9 cellular contexts compared by ENCODE assay signal in genomic region chr7:32891046-32891799, GRCh38. TPM values are rescaled to one million over a fixed set of nuclear protein-coding genes. Genes with fewer than 3 reads are reported as not detected.
DNase-seq lines count a peak whose midpoint lies in the region; ATAC-seq, FAIRE-seq and TF ChIP-seq lines count a peak whose summit lies in the region.
"Had no signal": no experiment of that assay in that cellular context is flagged by ENCODE, and none has a peak within 500 bp of the region (broad histone marks: within the 10 kb centered on the region; RNA-seq: fewer than 3 reads in every experiment).

TSS of gene KBTBD2 (minus strand) at chr7:32891760. CDS start at chr7:32879604, 12,156 bp downstream.

- H2BK12ac ChIP-seq in H1 (ENCODE audit: low read depth, low read length): peak within 1 kb of the TSS; percentile 80; the same call in 1 of the 2 replicates

- H3K9me3 ChIP-seq in BLaER1 treated with 17β-estradiol and CSF1 and Interleukin-3, amounts not matched to agents 10 nM and 100 nM (replicated peaks in 1 of 11): no peaks in the 10 kb centered on the region
- H3K9me3 ChIP-seq in H1 (ENCODE audit: insufficient read depth in 2 of 2, low read depth in 1 of 2, low read length in 1 of 2): no peaks in the 10 kb centered on the region

- H3K14ac ChIP-seq in H1 (ENCODE audit: insufficient read length): no peak within 1 kb of the TSS

- peaks cover 42 to 61% (median 50%) of the 10 kb centered on the region in 10 experiments for H3K4me1 ChIP-seq in BLaER1 treated with 17β-estradiol and CSF1 and Interleukin-3, amounts not matched to agents 10 nM and 100 nM
- H3K4me1 ChIP-seq in H1 (replicated peaks in 1 of 4; ENCODE audit: control insufficient read depth in 3 of 4, insufficient read depth in 4 of 4, low read length in 3 of 4): peaks cover 3 to 13% (median 6%) of the 10 kb centered on the region in 4 experiments; a peak in 6 of 7 replicates
- H3K4me1 ChIP-seq in mesendoderm (ENCODE audit: control insufficient read depth, low read depth, low read length): peaks cover 4% of the 10 kb centered on the region

- peaks cover 0 to 8% (median 0%) of the 10 kb centered on the region in 11 experiments; a peak in 3 of 22 replicates for H3K36me3 ChIP-seq in BLaER1 treated with 17β-estradiol and CSF1 and Interleukin-3, amounts not matched to agents 10 nM and 100 nM
- H3K36me3 ChIP-seq in H1 (ENCODE audit: control insufficient read depth in 2 of 4, insufficient read depth in 4 of 4, low read length in 3 of 4) (no peaks in the 10 kb centered on the region), mesendoderm (ENCODE audit: control insufficient read depth, insufficient read depth, low read length) (no peaks in the 10 kb centered on the region)

- TF ChIP-seq EP300 in H1 (IDR thresholded peaks at IDR 0.05; ENCODE audit: borderline replicate concordance in 1 of 2, low read depth in 2 of 2, low read length in 2 of 2): peak in 1 of 2 experiments; percentile 5; a peak in 1 of 3 replicates

- 1% methylated on average over 27 of the region's 104 CpGs; no CpG with 5 or more reads in 1 of the 2 experiments for WGBS in H1 (ENCODE audit: extremely low coverage in 1 of 2, insufficient coverage in 1 of 2, insufficient read length in 1 of 2, insufficient replicate concordance in 2 of 2, low coverage in 1 of 2, low lambda C conversion rate in 2 of 2, missing lambda C conversion rate in 1 of 2), 2 experiments
- WGBS in mesendoderm (ENCODE audit: extremely low coverage, insufficient coverage, low lambda C conversion rate): no CpG with 5 or more reads among the region's 104 CpGs

- peak within 1 kb of the TSS; percentile 90 for H3K56ac ChIP-seq in H1 (replicated peaks; ENCODE audit: insufficient read length, low read depth, low read length)
- peak within 1 kb of the TSS; percentile 98 for H3K56ac ChIP-seq in mesendoderm (ENCODE audit: low read length)

- H2BK120ac ChIP-seq in H1 (replicated peaks; ENCODE audit: low read depth, low read length): peak within 1 kb of the TSS; percentile 21
- H2BK120ac ChIP-seq in mesendoderm (ENCODE audit: low read depth, low read length): peak within 1 kb of the TSS; percentile 79

- H3K4me3 ChIP-seq in BLaER1 treated with 17β-estradiol and CSF1 and Interleukin-3, amounts not matched to agents 10 nM and 100 nM: peak within 1 kb of the TSS; percentile 74 to 96 (median 92)
- H3K4me3 ChIP-seq in H1 (ENCODE audit: extremely low read depth in 1 of 4, insufficient read depth in 2 of 4, low read depth in 3 of 4, low read length in 4 of 4) (peak within 1 kb of the TSS; percentile 81 to 99 (median 89)), mesendoderm (ENCODE audit: low read length) (peak within 1 kb of the TSS; percentile 99)

- H3K27ac ChIP-seq in BLaER1 treated with 17β-estradiol and CSF1 and Interleukin-3, amounts not matched to agents 10 nM and 100 nM: peak within 1 kb of the TSS; percentile 94 to 100 (median 98)
- H3K27ac ChIP-seq in H1 (ENCODE audit: low read depth, low read length) (peak within 1 kb of the TSS; percentile 93), mesendoderm (ENCODE audit: low read depth, low read length) (peak within 1 kb of the TSS; percentile 100)

- H2AK5ac ChIP-seq in H1 (ENCODE audit: low read depth, low read length) (no peak within 1 kb of the TSS; the same call in 1 of the 2 replicates), mesendoderm (ENCODE audit: low read length) (peak within 1 kb of the TSS; percentile 78)

- peak within 1 kb of the TSS; percentile 97 to 100 (median 99) for H3K9ac ChIP-seq in BLaER1 treated with 17β-estradiol and CSF1 and Interleukin-3, amounts not matched to agents 10 nM and 100 nM
- H3K9ac ChIP-seq in H1 (replicated peaks in 1 of 4; ENCODE audit: extremely low read depth in 1 of 4, low read depth in 3 of 4, low read length in 3 of 4): peak within 1 kb of the TSS; percentile 82 to 97 (median 90)
- peak within 1 kb of the TSS; percentile 99 for H3K9ac ChIP-seq in mesendoderm (ENCODE audit: low read length)

- H4K5ac ChIP-seq in H1 (ENCODE audit: insufficient read length, low read depth, low read length) (peak within 1 kb of the TSS; percentile 90), mesendoderm (ENCODE audit: low read length) (peak within 1 kb of the TSS; percentile 97)

- H3K23ac ChIP-seq in H1 (ENCODE audit: insufficient read length) (no peak within 1 kb of the TSS), mesendoderm (ENCODE audit: low read length) (no peak within 1 kb of the TSS)

- peak within 1 kb of the TSS; percentile 32; the same call in 1 of the 2 replicates for H2BK20ac ChIP-seq in H1 (ENCODE audit: low read length)

- peak; percentile 47 for ATAC-seq in HG03378 (IDR thresholded peaks at IDR 0.05; ENCODE audit: unreplicated experiment)

- H3K18ac ChIP-seq in H1 (ENCODE audit: extremely low read depth, low read length) (peak within 1 kb of the TSS; percentile 95), mesendoderm (ENCODE audit: low read length) (peak within 1 kb of the TSS; percentile 97)

- H3K4me2 ChIP-seq in BLaER1 treated with 17β-estradiol and CSF1 and Interleukin-3, amounts not matched to agents 10 nM and 100 nM: peak within 1 kb of the TSS; percentile 86 to 98 (median 95)
- H3K4me2 ChIP-seq in H1 (ENCODE audit: insufficient read depth in 1 of 2, low read depth in 2 of 2, low read length in 2 of 2): peak within 1 kb of the TSS; percentile 81 to 93
- H3K4me2 ChIP-seq in mesendoderm (ENCODE audit: low read length): peak within 1 kb of the TSS; percentile 83

- H3K79me2 ChIP-seq in H1 (ENCODE audit: control insufficient read depth in 1 of 2, insufficient read depth in 2 of 2, low read length in 2 of 2): peaks cover 12 to 46% of the 10 kb centered on the region in 2 experiments; a peak in 3 of 4 replicates
- H3K79me2 ChIP-seq in mesendoderm (ENCODE audit: control insufficient read depth, insufficient read depth, low read length): peaks cover 44% of the 10 kb centered on the region

- peaks cover 40 to 47% (median 42%) of the 10 kb centered on the region in 11 experiments for H4K20me1 ChIP-seq in BLaER1 treated with 17β-estradiol and CSF1 and Interleukin-3, amounts not matched to agents 10 nM and 100 nM
- H4K20me1 ChIP-seq in H1 (replicated peaks in 1 of 2; ENCODE audit: control insufficient read depth in 1 of 2, insufficient read depth in 2 of 2, low read length in 2 of 2): peaks cover 4% of the 10 kb centered on the region in 2 experiments

- FAIRE-seq in H1 (lab: Jason Lieb, UNC): no peak
- FAIRE-seq: islet of Langerhans had no signal

- H4K91ac ChIP-seq in H1 (replicated peaks; ENCODE audit: insufficient read length, low read length): peak within 1 kb of the TSS; percentile 90

- no peak for TF ChIP-seq CTCF in H1 (IDR thresholded peaks at IDR 0.05; ENCODE audit: control extremely low read depth in 1 of 3, insufficient read depth in 1 of 3, low read depth in 1 of 3, low read length in 3 of 3)

- peaks cover 5% of the 10 kb centered on the region for H3K23me2 ChIP-seq in H1 (ENCODE audit: low read depth, low read length)

- peak; percentile 80 for TF ChIP-seq POLR2A in GM19193 (IDR thresholded peaks at IDR 0.05; ENCODE audit: extremely low read depth, insufficient read depth, insufficient read length)
- peak in 1 of 2 experiments; percentile 61; a peak in 2 of 3 replicates for TF ChIP-seq POLR2A in H1 (IDR thresholded peaks at IDR 0.05; ENCODE audit: control extremely low read depth in 1 of 2, low read depth in 2 of 2, low read length in 2 of 2)

- H2AFZ ChIP-seq in H1 (ENCODE audit: low read length): peak within 1 kb of the TSS; percentile 47

- no peaks in the 10 kb centered on the region for H3K79me1 ChIP-seq in H1 (ENCODE audit: low read depth, low read length)
- peaks cover 2% of the 10 kb centered on the region for H3K79me1 ChIP-seq in mesendoderm (ENCODE audit: low read length)

- H2BK15ac ChIP-seq in H1 (ENCODE audit: low read length) (peak within 1 kb of the TSS; percentile 55; the same call in 1 of the 2 replicates), mesendoderm (replicated peaks; ENCODE audit: low read depth) (peak within 1 kb of the TSS; percentile 9)

- H3K4ac ChIP-seq in H1 (replicated peaks; ENCODE audit: insufficient read length, low read depth, low read length) (peak within 1 kb of the TSS; percentile 88), mesendoderm (ENCODE audit: low read depth, low read length) (peak within 1 kb of the TSS; percentile 85)

- DNase-seq in NCI-H82 treated with DMSO at 0.1 percent for 48 hours (lab: John Stamatoyannopoulos, UW; ENCODE audit: unreplicated experiment): peak; percentile 42
- peak; percentile 90 for DNase-seq in activated CD8-positive, alpha-beta memory T cell treated with anti-CD3 and anti-CD28 coated beads for 24 hours
- DNase-seq in H1 (ENCODE audit: low read depth in 1 of 2, low spot score in 2 of 2): peak in 1 of 2 experiments; percentile 80
- DNase-seq in mesendoderm: peak; percentile 90
- DNase-seq in stimulated activated CD8-positive, alpha-beta memory T cell treated with anti-CD3 and anti-CD28 coated beads, Interleukin-12 subunit alpha, Interleukin-12 subunit beta, amount 100 ng/mL, for 4 hours (ENCODE audit: low read depth): peak; percentile 72

- no peaks in the 10 kb centered on the region for H3K27me3 ChIP-seq in BLaER1 treated with 17β-estradiol and CSF1 and Interleukin-3, amounts not matched to agents 10 nM and 100 nM
- H3K27me3 ChIP-seq in H1 (replicated peaks in 1 of 4; ENCODE audit: control insufficient read depth in 3 of 4, extremely low read depth in 1 of 4, insufficient read depth in 3 of 4, low read length in 3 of 4): no peaks in the 10 kb centered on the region
- H3K27me3 ChIP-seq in mesendoderm (ENCODE audit: insufficient read depth, low read length, poor library complexity): no peaks in the 10 kb centered on the region

- CTCF ChIA-PET in H1 (lab: Charles Lee; ENCODE audit: partially characterized antibody): interaction anchor here (1.0 to 3.3 kb wide), 5 partner anchors 15 to 217 kb away, joined by 3 to 13 read pairs (median 3); no protein-coding TSS in a partner anchor

- peak within 1 kb of the TSS; percentile 97; the same call in 1 of the 2 replicates for H4K8ac ChIP-seq in H1 (ENCODE audit: extremely low read depth, insufficient read depth, low read length)
- peak within 1 kb of the TSS; percentile 100 for H4K8ac ChIP-seq in mesendoderm (ENCODE audit: low read depth, low read length)

- POLR2A ChIA-PET in H1 (lab: Charles Lee; ENCODE audit: partially characterized antibody): interaction anchor here (0.7 to 4.3 kb wide), 15 partner anchors 9 to 238 kb away, joined by 3 to 21 read pairs (median 4); partner anchors contain the start of genes BBS9 and NT5C3A

- TF ChIP-seq RAD21 in H1 (IDR thresholded peaks at IDR 0.05 in 1 of 2, conservative IDR thresholded peaks at IDR 0.05 in 1 of 2; ENCODE audit: low read depth in 2 of 2, low read length in 2 of 2): peak; percentile 3 to 15; a peak in 1 of 4 replicates

- peak within 1 kb of the TSS; percentile 90 for H2BK5ac ChIP-seq in H1 (ENCODE audit: low read depth, low read length)
- H2BK5ac ChIP-seq in mesendoderm (ENCODE audit: low read length): peak within 1 kb of the TSS; percentile 92

RNA-seq across cellular contexts. Expression of gene KBTBD2, which starts in this region (rescaled TPM):
- 23.4 and 25.7 TPM in 2 replicates for total RNA-seq in H1 (2021; fragmentation: NEBNext Ultra II Directional; extraction: Animal tissue kit (Norgen Biotek cat#: 25700))
- 7.4 and 13.1 TPM in 2 replicates for polyA plus RNA-seq in H1 (2011; rRNA removed)
- polyA plus RNA-seq in H1 (2011; cell fraction: cytosol; rRNA removed): 11.2 TPM
- polyA plus RNA-seq in H1 (2011; cell fraction: nucleus; rRNA removed): 7.3 TPM
- polyA plus RNA-seq in H1 (2012, experiment 1 of 2): 14.4 to 25.4 TPM (median 18.4 TPM) in 4 replicates
- 2.8 TPM for polyA plus RNA-seq in H1 (2012, experiment 2 of 2)
- 11.5 TPM for polyA plus RNA-seq in H1 (2013, experiment 1 of 2)
- 11.6 TPM for polyA plus RNA-seq in H1 (2013, experiment 2 of 2)
- 17.3 and 28.9 TPM in 2 replicates for polyA minus RNA-seq in H1 (2011; rRNA and poly(A)+ RNA removed)
- 13.6 TPM for polyA minus RNA-seq in H1 (2011; cell fraction: cytosol; rRNA and poly(A)+ RNA removed)
- 19.3 TPM for polyA minus RNA-seq in H1 (2011; cell fraction: nucleus; rRNA and poly(A)+ RNA removed)
- 24.2 TPM for polyA plus RNA-seq in mesendoderm (2013, experiment 1 of 2)
- 23.9 TPM for polyA plus RNA-seq in mesendoderm (2013, experiment 2 of 2)
